17 cellular contexts compared by ENCODE assay signal in genomic region chr17:12089809-12090384, GRCh38.
DNase-seq lines count a peak whose midpoint lies in the region; ATAC-seq and TF ChIP-seq lines count a peak whose summit lies in the region.
"Had no signal": no experiment of that assay in that cellular context is flagged by ENCODE, and none has a peak within 500 bp of the region (broad histone marks: within the 10 kb centered on the region; RNA-seq: fewer than 3 reads in every experiment).

No MANE protein-coding gene starts in this region.

- no peak overlapping the region for H3K4me2 ChIP-seq in neural progenitor cell

- no peaks in the 10 kb centered on the region for H3K9me3 ChIP-seq in tibial artery
- H3K9me3 ChIP-seq in neural progenitor cell (ENCODE audit: low read depth): no peaks in the 10 kb centered on the region
- H3K9me3 ChIP-seq: uterus had no signal

- H3K4me3 ChIP-seq in tibial artery (no peak overlapping the region), neural progenitor cell (no peak overlapping the region)
- H3K4me3 ChIP-seq: coronary artery, uterus had no signal

- H2AFZ ChIP-seq in neural progenitor cell (replicated peaks): no peak overlapping the region

- intact Hi-C loops in tibial artery (cut with DNase I; ENCODE audit: low total_unique reads): no loop called here

- peaks cover 0 to 18% (median 1%) of the 10 kb centered on the region in 4 donors for H3K4me1 ChIP-seq in tibial artery
- peaks cover 6% of the 10 kb centered on the region for H3K4me1 ChIP-seq in neural progenitor cell
- H3K4me1 ChIP-seq: uterus had no signal

- DNase-seq in COLO829 (ENCODE audit: low spot score) (peak; percentile 62), LHCN-M2 (ENCODE audit: low read depth) (peak; percentile 79), SW 1271 (lab: John Stamatoyannopoulos, UW) (peak; percentile 11 to 69), kidney tubule cell (ENCODE audit: low spot score) (peak; percentile 60), tibial artery (no peak), germinal center (ENCODE audit: low spot score) (no peak), neural progenitor cell (ENCODE audit: low spot score) (no peak)
- DNase-seq: activated CD8-positive, alpha-beta memory T cell treated with anti-CD3 and anti-CD28 coated beads, Interleukin-2, amount 50 U/mL, for 4 hours; DMS79 treated with DMSO at 0.1 percent for 48 hours; NCI-H446; stimulated activated CD4-positive, alpha-beta T cell treated with anti-CD3 and anti-CD28 coated beads, Interleukin-2, amount 100 ng/mL, for 48 hours; uterus had no signal

- H3K4me1 Mint-ChIP-seq in neural progenitor cell: no peaks in the 10 kb centered on the region
- H3K4me1 Mint-ChIP-seq: neural crest cell had no signal

- H3K4me3 Mint-ChIP-seq in neural progenitor cell: no peak overlapping the region
- H3K4me3 Mint-ChIP-seq: neural crest cell; T-helper 1 cell treated with Interleukin-12 subunit alpha and Interleukin-12 subunit beta and Interleukin-4 antibody, amounts not matched to agents 30 μg/mL and 1 μg/mL, for 36 hours had no signal

- no peaks in the 10 kb centered on the region for H3K27me3 ChIP-seq in tibial artery
- no peaks in the 10 kb centered on the region for H3K27me3 ChIP-seq in neural progenitor cell
- H3K27me3 ChIP-seq: uterus had no signal

- no peak overlapping the region for H3K9ac ChIP-seq in neural progenitor cell

- H3K27ac ChIP-seq in tibial artery: no peak overlapping the region
- H3K27ac ChIP-seq in neural progenitor cell: no peak overlapping the region
- H3K27ac ChIP-seq: coronary artery, HL-60, uterus had no signal

- H3K9me3 Mint-ChIP-seq in neural progenitor cell: no peaks in the 10 kb centered on the region
- H3K9me3 Mint-ChIP-seq: neural crest cell; T-helper 1 cell treated with Interleukin-12 subunit alpha and Interleukin-12 subunit beta and Interleukin-4 antibody, amounts not matched to agents 30 μg/mL and 1 μg/mL, for 36 hours had no signal

- H3F3A ChIP-seq in neural progenitor cell (ENCODE audit: low read depth): no peaks in the 10 kb centered on the region

- ATAC-seq in HG02852 (IDR thresholded peaks at IDR 0.05; ENCODE audit: unreplicated experiment): no peak

- H3K36me3 ChIP-seq in tibial artery (peaks cover 0 to 14% (median 0%) of the 10 kb centered on the region in 3 donors), neural progenitor cell (no peaks in the 10 kb centered on the region)
- H3K36me3 ChIP-seq: uterus had no signal

- peaks cover 32% of the 10 kb centered on the region for H3K36me3 Mint-ChIP-seq in neural progenitor cell

- no peak overlapping the region for H3K27ac Mint-ChIP-seq in neural progenitor cell
- H3K27ac Mint-ChIP-seq: T-helper 1 cell treated with Interleukin-12 subunit alpha and Interleukin-12 subunit beta and Interleukin-4 antibody, amounts not matched to agents 30 μg/mL and 1 μg/mL, for 36 hours had no signal

- TF ChIP-seq CTCF in tibial artery (IDR thresholded peaks at IDR 0.05) (no peak), neural progenitor cell (IDR thresholded peaks at IDR 0.05) (no peak)

- no peaks in the 10 kb centered on the region for H3K27me3 Mint-ChIP-seq in neural progenitor cell (ENCODE audit: insufficient read depth, low read depth)

- peaks cover 64% of the 10 kb centered on the region for H3K79me2 ChIP-seq in neural progenitor cell (ENCODE audit: low read depth)

- H4K20me1 ChIP-seq in neural progenitor cell (ENCODE audit: low read depth): peaks cover 23% of the 10 kb centered on the region

Comparison
In these comparisons a context has a peak if more than half of its experiments do, and no peak if none do; other contexts are left out.
1. DNase-seq: peak in COLO829 (single experiment), LHCN-M2 (single experiment), SW 1271 (2 of 2) and kidney tubule cell (single experiment); none in tibial artery (0 of 2), germinal center (single experiment) and neural progenitor cell (single experiment).